ENCODE assay signal across 11 cellular contexts in genomic region chr14:93039649-93040315, GRCh38.
DNase-seq lines count a peak whose midpoint lies in the region; ATAC-seq and TF ChIP-seq lines count a peak whose summit lies in the region.
"Had no signal": no experiment of that assay in that cellular context is flagged by ENCODE, and none has a peak within 500 bp of the region (broad histone marks: within the 10 kb centered on the region; RNA-seq: fewer than 3 reads in every experiment).

No MANE protein-coding gene starts in this region.

- WGBS in gastroesophageal sphincter (ENCODE audit: low coverage in 1 of 2), 2 donors, result 20 to 51% methylated on average over 2 to 8 of the region's 11 CpGs
- no CpG with 5 or more reads among the region's 11 CpGs for WGBS in trophoblast cell (ENCODE audit: extremely low coverage, insufficient coverage, insufficient read length)

- no peak overlapping the region for H2AFZ ChIP-seq in osteoblast (ENCODE audit: low read length)
- no peak overlapping the region for H2AFZ ChIP-seq in trophoblast cell (ENCODE audit: insufficient read depth, low read length, poor library complexity)

- H3K4ac ChIP-seq in trophoblast cell (ENCODE audit: low read depth, low read length), result no peak overlapping the region

- no peak overlapping the region for H2BK12ac ChIP-seq in trophoblast cell (ENCODE audit: low read length)

- no peaks in the 10 kb centered on the region for H3K9me3 Mint-ChIP-seq in nephron progenitor cell
- H3K9me3 Mint-ChIP-seq: activated naive CD4-positive, alpha-beta T cell treated with anti-CD3 and anti-CD28 coated beads for 36 hours had no signal

- no peak overlapping the region for H3K18ac ChIP-seq in trophoblast cell (ENCODE audit: low read length)

- H3K4me3 Mint-ChIP-seq in nephron progenitor cell, result no peak overlapping the region
- H3K4me3 Mint-ChIP-seq: activated CD4-positive, alpha-beta T cell treated with anti-CD3 and anti-CD28 coated beads for 36 hours; activated naive CD4-positive, alpha-beta T cell treated with anti-CD3 and anti-CD28 coated beads for 36 hours had no signal

- no peaks in the 10 kb centered on the region for H3K27me3 ChIP-seq in BLaER1
- H3K27me3 ChIP-seq in RWPE2 (ENCODE audit: insufficient read depth, poor library complexity, severe bottlenecking), result no peaks in the 10 kb centered on the region
- H3K27me3 ChIP-seq in gastroesophageal sphincter, result no peaks in the 10 kb centered on the region
- H3K27me3 ChIP-seq in osteoblast (ENCODE audit: insufficient read depth, low read length), result no peaks in the 10 kb centered on the region
- H3K27me3 ChIP-seq in trophoblast cell (ENCODE audit: insufficient read depth, low read length), result no peaks in the 10 kb centered on the region
- H3K27me3 ChIP-seq: SJCRH30 had no signal

- no peaks in the 10 kb centered on the region for H3K27me3 Mint-ChIP-seq in nephron progenitor cell (ENCODE audit: low read depth, poor library complexity)
- H3K27me3 Mint-ChIP-seq: activated CD4-positive, alpha-beta T cell treated with anti-CD3 and anti-CD28 coated beads for 36 hours had no signal

- no peak overlapping the region for H4K8ac ChIP-seq in trophoblast cell (ENCODE audit: low read depth, low read length)

- H3K9me3 ChIP-seq in BLaER1, result no peaks in the 10 kb centered on the region
- H3K9me3 ChIP-seq in RWPE2 (ENCODE audit: severe bottlenecking), result no peaks in the 10 kb centered on the region
- H3K9me3 ChIP-seq in gastroesophageal sphincter, result no peaks in the 10 kb centered on the region
- no peaks in the 10 kb centered on the region for H3K9me3 ChIP-seq in osteoblast (ENCODE audit: low read depth, low read length)
- H3K9me3 ChIP-seq in trophoblast cell (ENCODE audit: insufficient read depth, low read depth, low read length), result no peaks in the 10 kb centered on the region
- H3K9me3 ChIP-seq: SJCRH30 had no signal

- no peak overlapping the region for H3K4me3 ChIP-seq in BLaER1
- H3K4me3 ChIP-seq in RWPE2 (ENCODE audit: severe bottlenecking), result no peak overlapping the region
- H3K4me3 ChIP-seq in gastroesophageal sphincter, result no peak overlapping the region
- no peak overlapping the region for H3K4me3 ChIP-seq in osteoblast (ENCODE audit: insufficient read depth, low read length)
- H3K4me3 ChIP-seq in trophoblast cell (ENCODE audit: low read depth, low read length), result no peak overlapping the region
- H3K4me3 ChIP-seq: SJCRH30 had no signal

- H3K79me2 ChIP-seq in osteoblast (ENCODE audit: insufficient read depth, low read length) (no peaks in the 10 kb centered on the region), trophoblast cell (ENCODE audit: control insufficient read depth, insufficient read depth, low read length, poor library complexity) (no peaks in the 10 kb centered on the region)

- DNase-seq in RWPE2 (ENCODE audit: low spot score) (no peak), osteoblast (ENCODE audit: insufficient read length, low spot score, missing footprints) (peak; percentile 59), nephron progenitor cell (no peak), HT-29 (ENCODE audit: low spot score) (no peak), trophoblast cell (no peak), foreskin melanocyte (no peak)
- DNase-seq: activated CD4-positive, alpha-beta T cell treated with anti-CD3 and anti-CD28 coated beads for 36 hours; activated naive CD4-positive, alpha-beta T cell treated with anti-CD3 and anti-CD28 coated beads for 36 hours; SJCRH30 had no signal

- H3K79me1 ChIP-seq in trophoblast cell (ENCODE audit: low read length), result no peaks in the 10 kb centered on the region

- H3K9ac ChIP-seq in BLaER1 (peak overlapping the region; percentile 31; the same call in 1 of the 2 replicates), trophoblast cell (ENCODE audit: low read length) (no peak overlapping the region)

- peaks cover 61% of the 10 kb centered on the region for H3K4me1 Mint-ChIP-seq in nephron progenitor cell

- no peak overlapping the region for H3K14ac ChIP-seq in trophoblast cell (ENCODE audit: low read length)

- H3K23ac ChIP-seq in trophoblast cell (ENCODE audit: low read length), result no peak overlapping the region

- TF ChIP-seq POLR2A in gastroesophageal sphincter (IDR thresholded peaks at IDR 0.05), result no peak

- peak overlapping the region; percentile 63 for H3K4me2 ChIP-seq in BLaER1
- no peak overlapping the region for H3K4me2 ChIP-seq in osteoblast (ENCODE audit: insufficient read depth, low read length)
- no peak overlapping the region for H3K4me2 ChIP-seq in trophoblast cell (ENCODE audit: low read length)

- no peaks in the 10 kb centered on the region for H3K36me3 ChIP-seq in BLaER1
- H3K36me3 ChIP-seq in RWPE2 (ENCODE audit: low read depth), result 0 out of 2 replicates have a peak, but pooled peaks cover 5% of the 10 kb centered on the region
- H3K36me3 ChIP-seq in gastroesophageal sphincter, result no peaks in the 10 kb centered on the region
- no peaks in the 10 kb centered on the region for H3K36me3 ChIP-seq in osteoblast (ENCODE audit: insufficient read depth, low read length)
- H3K36me3 ChIP-seq in trophoblast cell (ENCODE audit: control insufficient read depth in 1 of 2, insufficient read depth in 2 of 2, low read length in 2 of 2), result no peaks in the 10 kb centered on the region
- H3K36me3 ChIP-seq: SJCRH30 had no signal

- no peak overlapping the region for H4K12ac ChIP-seq in trophoblast cell (ENCODE audit: low read depth, low read length)

- ATAC-seq in RWPE2 (ENCODE audit: low read depth) (no peak), gastroesophageal sphincter (peak; percentile 58)

- TF ChIP-seq EP300 in gastroesophageal sphincter (IDR thresholded peaks at IDR 0.05), result no peak

- no peak for TF ChIP-seq CTCF in RWPE2 (IDR thresholded peaks at IDR 0.05; ENCODE audit: poor library complexity, severe bottlenecking)
- no peak for TF ChIP-seq CTCF in gastroesophageal sphincter (IDR thresholded peaks at IDR 0.05)
- no peak for TF ChIP-seq CTCF in osteoblast (IDR thresholded peaks at IDR 0.05; ENCODE audit: extremely low read depth, low read depth, low read length)
- no peak for TF ChIP-seq CTCF in nephron progenitor cell (IDR thresholded peaks at IDR 0.05)

- H3K27ac Mint-ChIP-seq in nephron progenitor cell, result no peak overlapping the region
- H3K27ac Mint-ChIP-seq: activated CD4-positive, alpha-beta T cell treated with anti-CD3 and anti-CD28 coated beads for 36 hours; activated naive CD4-positive, alpha-beta T cell treated with anti-CD3 and anti-CD28 coated beads for 36 hours had no signal

- H3K4me1 ChIP-seq in BLaER1 (peaks cover 62% of the 10 kb centered on the region), RWPE2 (ENCODE audit: insufficient read depth, poor library complexity, severe bottlenecking) (peaks cover 90% of the 10 kb centered on the region), gastroesophageal sphincter (peaks cover 24 to 100% (median 79%) of the 10 kb centered on the region in 3 donors), osteoblast (ENCODE audit: insufficient read depth, low read length) (peaks cover 27% of the 10 kb centered on the region), trophoblast cell (ENCODE audit: control insufficient read depth in 1 of 2, insufficient read depth in 2 of 2, low read length in 2 of 2) (peaks cover 14% of the 10 kb centered on the region in 2 experiments)

- H4K20me1 ChIP-seq in BLaER1 (peaks cover 52% of the 10 kb centered on the region), osteoblast (ENCODE audit: insufficient read depth, low read length) (peaks cover 4% of the 10 kb centered on the region)

- H3K36me3 Mint-ChIP-seq in nephron progenitor cell (ENCODE audit: low read depth), result no peaks in the 10 kb centered on the region

- H4K91ac ChIP-seq in trophoblast cell (ENCODE audit: low read depth, low read length), result no peak overlapping the region

- H2BK5ac ChIP-seq in trophoblast cell (ENCODE audit: low read depth, low read length, poor library complexity), result no peak overlapping the region

- no peak overlapping the region for H2AK5ac ChIP-seq in trophoblast cell (ENCODE audit: low read length)

- peak overlapping the region; percentile 54 for H3K27ac ChIP-seq in BLaER1
- peak overlapping the region; percentile 99 for H3K27ac ChIP-seq in RWPE2 (ENCODE audit: poor library complexity, severe bottlenecking)
- peak overlapping the region; percentile 85 to 95 (median 90) for H3K27ac ChIP-seq in gastroesophageal sphincter
- H3K27ac ChIP-seq in osteoblast (ENCODE audit: low read depth, low read length), result no peak overlapping the region
- no peak overlapping the region for H3K27ac ChIP-seq in trophoblast cell (ENCODE audit: low read depth, low read length)
- H3K27ac ChIP-seq: SJCRH30 had no signal

- no peak overlapping the region for H2BK120ac ChIP-seq in trophoblast cell (ENCODE audit: insufficient read depth, low read length, poor library complexity)

Comparison
In these comparisons a context has a peak if more than half of its experiments do, and no peak if none do; other contexts are left out.
1. H3K27ac ChIP-seq: peak in BLaER1 (single experiment), RWPE2 (single experiment) and gastroesophageal sphincter (4 of 4); none in osteoblast (single experiment) and trophoblast cell (single experiment).